1 cellular context compared by ENCODE assay signal in the genomic region with DNA sequence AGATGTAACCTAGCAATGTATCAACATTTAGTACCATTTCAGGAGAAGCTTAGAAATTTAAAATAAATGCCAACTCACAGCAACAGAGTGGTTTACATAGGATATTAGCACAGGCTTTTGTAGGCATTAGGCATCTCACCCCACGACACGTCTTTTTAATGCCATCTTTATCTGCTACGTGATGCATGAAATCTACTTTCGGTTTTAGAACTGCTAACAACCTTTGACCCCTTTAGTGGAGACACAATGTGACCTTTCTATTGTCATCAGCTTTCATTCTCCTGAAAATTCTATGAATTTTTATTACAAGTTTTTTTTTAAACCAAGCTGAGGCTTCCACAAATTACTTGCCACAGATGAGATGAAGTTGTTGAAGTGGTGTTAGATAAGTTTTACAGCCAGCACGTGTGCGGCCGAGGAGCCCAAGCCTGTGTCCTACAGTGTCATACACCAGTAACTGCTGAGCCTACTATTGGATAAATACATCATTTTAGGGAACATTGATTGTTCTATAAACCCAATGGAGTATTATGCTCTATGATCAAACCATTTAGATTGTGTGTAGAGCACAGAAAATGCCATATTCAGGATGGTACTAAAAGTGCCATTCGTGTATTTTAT.
TF ChIP-seq lines count a peak whose summit lies in the region.

No MANE protein-coding gene starts in this region.

TF ChIP-seq in K562, 482 proteins besides CTCF, POLR2A, EP300 and RAD21 (continued from another document):
- TF ChIP-seq, protein P1, sequence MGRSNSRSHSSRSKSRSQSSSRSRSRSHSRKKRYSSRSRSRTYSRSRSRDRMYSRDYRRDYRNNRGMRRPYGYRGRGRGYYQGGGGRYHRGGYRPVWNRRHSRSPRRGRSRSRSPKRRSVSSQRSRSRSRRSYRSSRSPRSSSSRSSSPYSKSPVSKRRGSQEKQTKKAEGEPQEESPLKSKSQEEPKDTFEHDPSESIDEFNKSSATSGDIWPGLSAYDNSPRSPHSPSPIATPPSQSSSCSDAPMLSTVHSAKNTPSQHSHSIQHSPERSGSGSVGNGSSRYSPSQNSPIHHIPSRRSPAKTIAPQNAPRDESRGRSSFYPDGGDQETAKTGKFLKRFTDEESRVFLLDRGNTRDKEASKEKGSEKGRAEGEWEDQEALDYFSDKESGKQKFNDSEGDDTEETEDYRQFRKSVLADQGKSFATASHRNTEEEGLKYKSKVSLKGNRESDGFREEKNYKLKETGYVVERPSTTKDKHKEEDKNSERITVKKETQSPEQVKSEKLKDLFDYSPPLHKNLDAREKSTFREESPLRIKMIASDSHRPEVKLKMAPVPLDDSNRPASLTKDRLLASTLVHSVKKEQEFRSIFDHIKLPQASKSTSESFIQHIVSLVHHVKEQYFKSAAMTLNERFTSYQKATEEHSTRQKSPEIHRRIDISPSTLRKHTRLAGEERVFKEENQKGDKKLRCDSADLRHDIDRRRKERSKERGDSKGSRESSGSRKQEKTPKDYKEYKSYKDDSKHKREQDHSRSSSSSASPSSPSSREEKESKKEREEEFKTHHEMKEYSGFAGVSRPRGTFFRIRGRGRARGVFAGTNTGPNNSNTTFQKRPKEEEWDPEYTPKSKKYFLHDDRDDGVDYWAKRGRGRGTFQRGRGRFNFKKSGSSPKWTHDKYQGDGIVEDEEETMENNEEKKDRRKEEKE (IDR thresholded peaks at IDR 0.05; ENCODE audit: borderline replicate concordance in 1 of 2, control insufficient read depth in 1 of 2, low read depth in 2 of 2, low read length in 1 of 2), result no peak
- no peak for TF ChIP-seq NR2C2 (CRISPR knock-in tag; IDR thresholded peaks at IDR 0.05)
- peak; percentile 64 for TF ChIP-seq NR2C2 (tag; IDR thresholded peaks at IDR 0.05)
- TF ChIP-seq NR2C1 (IDR thresholded peaks at IDR 0.05), result peak; percentile 43; the same call in 1 of the 2 replicates
- TF ChIP-seq NR2C1 (tag; IDR thresholded peaks at IDR 0.05), result peak; percentile 74
TF ChIP-seq in K562: peak in this region for 2.
